Comparison of ENCODE assay signal across 8 cellular contexts in the genomic region with DNA sequence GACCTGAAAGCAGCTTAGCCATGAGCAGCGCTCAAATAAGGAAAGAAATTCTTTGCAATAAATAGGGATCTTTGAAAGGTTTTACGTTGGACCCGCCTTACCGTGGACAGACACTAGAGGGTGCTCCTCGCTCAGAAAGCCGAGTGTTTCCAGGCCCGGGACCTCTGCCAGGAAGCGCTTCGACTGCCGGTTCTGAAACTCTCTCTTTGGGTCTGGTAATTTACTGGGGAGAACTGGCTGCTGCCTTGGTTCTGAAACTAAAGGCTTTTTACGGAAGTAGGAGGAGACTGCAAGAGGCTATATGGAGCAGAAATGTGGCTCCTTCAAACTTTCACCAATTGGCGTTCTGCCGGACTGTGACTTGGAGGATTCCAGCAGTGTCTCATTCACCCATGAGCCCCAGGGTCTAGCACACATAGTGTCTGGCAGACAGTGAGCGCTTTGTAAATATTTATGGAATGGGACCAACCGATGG. TPM values are rescaled to one million over a fixed set of nuclear protein-coding genes. Genes with fewer than 3 reads are reported as not detected.
DNase-seq lines count a peak whose midpoint lies in the region; ATAC-seq, FAIRE-seq and TF ChIP-seq lines count a peak whose summit lies in the region.

No MANE protein-coding gene starts in this region.

- peak overlapping the region; percentile 46 for H3K9ac ChIP-seq in Karpas-422 (ENCODE audit: low read length)

- H3K4me3 ChIP-seq in Karpas-422 (ENCODE audit: low read length) (peak overlapping the region; percentile 39; the same call in 1 of the 2 replicates), cardiac muscle cell (peak overlapping the region; percentile 5), pancreas (peak overlapping the region in 3 of 4 donors; percentile 3 to 28 (median 7)), thyroid gland (replicated peaks in 1 of 3) (no peak overlapping the region)

- peak; percentile 85 for ATAC-seq in SK-N-SH treated with all-trans-retinoic acid at 6 μM for 48 hours
- ATAC-seq in pancreas: peak; percentile 70 to 99 (median 95)
- no peak for ATAC-seq in GM18873 (IDR thresholded peaks at IDR 0.05; ENCODE audit: low FRiP score, unreplicated experiment)

- peak overlapping the region; percentile 5 for H3K4me3 Mint-ChIP-seq in activated naive CD8-positive, alpha-beta T cell

- no peak overlapping the region for H3K27ac ChIP-seq in Karpas-422 (ENCODE audit: low read length)
- H3K27ac ChIP-seq in cardiac muscle cell: no peak overlapping the region
- no peak overlapping the region for H3K27ac ChIP-seq in pancreas
- H3K27ac ChIP-seq in thyroid gland: no peak overlapping the region

- H3K27me3 ChIP-seq in Karpas-422 (ENCODE audit: low read length) (no peaks in the 10 kb centered on the region), cardiac muscle cell (peaks cover 86% of the 10 kb centered on the region), pancreas (peaks cover 0 to 11% (median 2%) of the 10 kb centered on the region in 4 donors), thyroid gland (no peaks in the 10 kb centered on the region)

- peak overlapping the region; percentile 79 for H2AFZ ChIP-seq in Karpas-422 (ENCODE audit: low read length)

- no peaks in the 10 kb centered on the region for H3K9me2 ChIP-seq in Karpas-422 (replicated peaks; ENCODE audit: insufficient read depth, low read length)

- no peaks in the 10 kb centered on the region for H3K79me2 ChIP-seq in Karpas-422 (ENCODE audit: low read length)

- no peaks in the 10 kb centered on the region for H3K36me3 Mint-ChIP-seq in activated naive CD8-positive, alpha-beta T cell

- peaks cover 4% of the 10 kb centered on the region for H3K4me1 Mint-ChIP-seq in activated naive CD8-positive, alpha-beta T cell (ENCODE audit: low read depth)

- DNase-seq in DMS53 (lab: John Stamatoyannopoulos, UW) (peak; percentile 76), Karpas-422 (peak; percentile 86), cardiac muscle cell (ENCODE audit: low read depth in 1 of 2, low spot score in 1 of 2) (peak; percentile 74 to 79), pancreas (peak; percentile 64 to 90 (median 86)), thyroid gland (peak; percentile 86 to 87)

- H3K36me3 ChIP-seq in Karpas-422 (ENCODE audit: insufficient read depth, low read length): no peaks in the 10 kb centered on the region
- H3K36me3 ChIP-seq in cardiac muscle cell: no peaks in the 10 kb centered on the region
- no peaks in the 10 kb centered on the region for H3K36me3 ChIP-seq in pancreas
- no peaks in the 10 kb centered on the region for H3K36me3 ChIP-seq in thyroid gland

- H3K4me2 ChIP-seq in Karpas-422 (ENCODE audit: low read depth, low read length, poor library complexity, severe bottlenecking): peak overlapping the region; percentile 52

- H3K9me3 Mint-ChIP-seq in activated naive CD8-positive, alpha-beta T cell (ENCODE audit: low read depth): no peaks in the 10 kb centered on the region

- H3K27me3 Mint-ChIP-seq in activated naive CD8-positive, alpha-beta T cell: peaks cover 23% of the 10 kb centered on the region

- intact Hi-C loops in pancreas (cut with DNase I): loop anchor here in 1 of 3 donors (10.0 kb wide), 1 partner anchor 203 kb away; no protein-coding TSS in a partner anchor
- intact Hi-C loops in thyroid gland (cut with DNase I): loop anchor here (10.0 kb wide), 2 partner anchors 113 to 213 kb away; no protein-coding TSS in a partner anchor

- no peaks in the 10 kb centered on the region for H3K9me3 ChIP-seq in Karpas-422 (ENCODE audit: low read length)
- H3K9me3 ChIP-seq in cardiac muscle cell (ENCODE audit: low read depth): no peaks in the 10 kb centered on the region
- H3K9me3 ChIP-seq in pancreas: no peaks in the 10 kb centered on the region
- no peaks in the 10 kb centered on the region for H3K9me3 ChIP-seq in thyroid gland

- no peak overlapping the region for H3K27ac Mint-ChIP-seq in activated naive CD8-positive, alpha-beta T cell

- no peaks in the 10 kb centered on the region for H4K20me1 ChIP-seq in Karpas-422 (ENCODE audit: insufficient read depth, low read depth, low read length)

- TF ChIP-seq CTCF in cardiac muscle cell (IDR thresholded peaks at IDR 0.05; ENCODE audit: low read depth, low read length) (peak; percentile 95), pancreas (IDR thresholded peaks at IDR 0.05) (peak; percentile 67 to 87 (median 82)), thyroid gland (IDR thresholded peaks at IDR 0.05) (peak; percentile 53 to 92 (median 82))

- TF ChIP-seq POLR2A in thyroid gland (IDR thresholded peaks at IDR 0.05): no peak

- FAIRE-seq in pancreas (lab: Jason Lieb, UNC): peak; percentile 67

- WGBS in pancreas, 2 donors: 1 to 2% methylated on average over 15 of the region's 15 CpGs
- WGBS in thyroid gland, 2 donors: 2% methylated on average over 14 to 15 of the region's 15 CpGs

- H3K4me1 ChIP-seq in Karpas-422 (ENCODE audit: low read length) (peaks cover 4% of the 10 kb centered on the region; the same call in 1 of the 2 replicates), cardiac muscle cell (ENCODE audit: low read depth) (no peaks in the 10 kb centered on the region), pancreas (no peaks in the 10 kb centered on the region), thyroid gland (no peaks in the 10 kb centered on the region)

TF ChIP-seq in SK-N-SH treated with all-trans-retinoic acid at 6 μM for 48 hours, 23 proteins besides CTCF, POLR2A, EP300 and RAD21:
- no peak for TF ChIP-seq PATZ1 (CRISPR knock-in tag; IDR thresholded peaks at IDR 0.05; ENCODE audit: borderline replicate concordance)
- peak; percentile 47; the same call in 1 of the 2 replicates for TF ChIP-seq POU6F1 (CRISPR knock-in tag; IDR thresholded peaks at IDR 0.05; ENCODE audit: borderline replicate concordance, low read depth)
- no peak for TF ChIP-seq SNAI2 (CRISPR knock-in tag; IDR thresholded peaks at IDR 0.05)
- no peak for TF ChIP-seq ISL1 (CRISPR knock-in tag; IDR thresholded peaks at IDR 0.05)
TF ChIP-seq in SK-N-SH treated with all-trans-retinoic acid at 6 μM for 48 hours: peak in this region for 1.

RNA-seq across cellular contexts. Expression of gene HOXB9, which starts 45.6 kb away (rescaled TPM):
- total RNA-seq in Karpas-422 (2014; rRNA removed; shearing (Covaris generic); ENCODE audit: low replicate concordance): 0.82 and 3.1 TPM in 2 replicates
- total RNA-seq in cardiac muscle cell (not detected in 2 replicates), pancreas (under 1 TPM in 1 of 6 donors, not detected in 5; 0.25 TPM), thyroid gland (not detected)
- polyA plus RNA-seq in cardiac muscle cell (not detected in 2 replicates), pancreas (not detected)

RNA-seq across cellular contexts. Expression of gene PRAC1, which starts 50.6 kb away (rescaled TPM):
- total RNA-seq in Karpas-422 (2014; rRNA removed; shearing (Covaris generic); ENCODE audit: low replicate concordance): not detected in 2 replicates
- total RNA-seq in cardiac muscle cell (not detected in 2 replicates), pancreas (not detected), thyroid gland (not detected)
- polyA plus RNA-seq in cardiac muscle cell (not detected in 2 replicates), pancreas (not detected)

RNA-seq across cellular contexts. Expression of gene PRAC2, which starts 51.3 kb away (rescaled TPM):
- total RNA-seq in Karpas-422 (2014; rRNA removed; shearing (Covaris generic); ENCODE audit: low replicate concordance): not detected in 2 replicates
- total RNA-seq in cardiac muscle cell: not detected in 2 replicates
- not detected in 2 replicates for polyA plus RNA-seq in cardiac muscle cell
- total RNA-seq in pancreas: not detected
- not detected for polyA plus RNA-seq in pancreas
- not detected for total RNA-seq in thyroid gland

RNA-seq across cellular contexts. Expression of gene HOXB8, which starts 56.6 kb away (rescaled TPM):
- total RNA-seq in Karpas-422 (2014; rRNA removed; shearing (Covaris generic); ENCODE audit: low replicate concordance): 4.2 TPM in 1 of 2 replicates, not detected in the other
- total RNA-seq in cardiac muscle cell: not detected in 2 replicates
- polyA plus RNA-seq in cardiac muscle cell: not detected in 2 replicates
- under 1 TPM in 1 of 6 donors, not detected in 5; 0.09 TPM for total RNA-seq in pancreas
- under 1 TPM; 0.12 to 0.15 TPM for polyA plus RNA-seq in pancreas
- 1 to 10 TPM in 1 of 4 donors, not detected in 3; 1.4 TPM for total RNA-seq in thyroid gland

RNA-seq across cellular contexts. Expression of gene HOXB13, which starts 56.8 kb away (rescaled TPM):
- not detected in 2 replicates for total RNA-seq in Karpas-422 (2014; rRNA removed; shearing (Covaris generic); ENCODE audit: low replicate concordance)
- total RNA-seq in cardiac muscle cell (not detected in 2 replicates), pancreas (under 1 TPM in 1 of 6 donors, not detected in 5; 0.06 TPM), thyroid gland (under 1 TPM in 1 of 4 donors, not detected in 3; 0.27 TPM)
- polyA plus RNA-seq in cardiac muscle cell (not detected in 2 replicates), pancreas (not detected)

Comparison
In these comparisons a context has a peak if more than half of its experiments do, and no peak if none do; other contexts are left out.
1. H3K4me3 ChIP-seq: peak in Karpas-422 (single experiment), cardiac muscle cell (single experiment) and pancreas (3 of 4); none in thyroid gland (0 of 3).
2. Peak in every context shown above with its lines, with median percentiles within 50 percentile points of each other: DNase-seq and CTCF ChIP-seq.